Comparison of ENCODE assay signal across 13 cellular contexts in the genomic region with DNA sequence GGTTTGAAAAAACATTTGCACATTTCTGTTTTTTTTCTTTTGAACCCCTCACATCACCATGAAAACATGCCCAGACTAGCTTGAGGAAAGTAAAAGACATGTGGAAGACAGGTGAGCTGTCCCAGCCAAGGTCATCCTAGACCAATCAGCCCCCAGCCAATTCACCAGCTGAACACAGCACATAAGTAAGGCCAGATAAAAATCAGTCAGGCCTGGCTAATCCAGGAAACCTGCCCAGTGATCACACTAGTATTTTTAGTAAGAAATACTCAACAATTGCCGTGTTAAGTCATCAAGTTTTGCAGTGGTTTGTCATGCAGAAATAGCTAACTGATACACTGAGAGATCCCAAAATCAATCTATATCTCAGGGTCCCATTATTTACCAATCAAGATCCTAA. TPM values are rescaled to one million over a fixed set of nuclear protein-coding genes. Genes with fewer than 3 reads are reported as not detected.
A peak's percentile ranks its signal among the peaks of the same experiment; 100 is the strongest.
DNase-seq lines count a peak whose midpoint lies in the region; ATAC-seq and TF ChIP-seq lines count a peak whose summit lies in the region.
"Had no signal": no experiment of that assay in that cellular context is flagged by ENCODE, and none has a peak within 500 bp of the region (broad histone marks: within the 10 kb centered on the region; RNA-seq: fewer than 3 reads in every experiment).

No MANE protein-coding gene starts in this region.

- H4K8ac ChIP-seq in trophoblast cell (ENCODE audit: low read depth, low read length), result no peak overlapping the region

- no peaks in the 10 kb centered on the region for H3K27me3 ChIP-seq in WERI-Rb-1 (ENCODE audit: insufficient read depth, low read depth, severe bottlenecking)
- H3K27me3 ChIP-seq in trophoblast cell (ENCODE audit: insufficient read depth, low read length), result no peaks in the 10 kb centered on the region
- H3K27me3 ChIP-seq: BLaER1 treated with 17β-estradiol and CSF1 and Interleukin-3, amounts not matched to agents 10 nM and 100 nM had no signal

- H3K27ac ChIP-seq in WERI-Rb-1 (no peak overlapping the region), trophoblast cell (ENCODE audit: low read depth, low read length) (no peak overlapping the region)
- H3K27ac ChIP-seq: BLaER1 treated with 17β-estradiol and CSF1 and Interleukin-3, amounts not matched to agents 10 nM and 100 nM; HL-60 had no signal

- H4K91ac ChIP-seq in trophoblast cell (ENCODE audit: low read depth, low read length), result no peak overlapping the region

- no peak overlapping the region for H3K4ac ChIP-seq in trophoblast cell (ENCODE audit: low read depth, low read length)

- H3K23ac ChIP-seq in trophoblast cell (ENCODE audit: low read length), result no peak overlapping the region

- H3K4me3 ChIP-seq in WERI-Rb-1 (ENCODE audit: low read depth, low read length), result no peak overlapping the region
- H3K4me3 ChIP-seq in trophoblast cell (ENCODE audit: low read depth, low read length), result no peak overlapping the region
- H3K4me3 ChIP-seq: BLaER1 treated with 17β-estradiol and CSF1 and Interleukin-3, amounts not matched to agents 10 nM and 100 nM had no signal

- no peaks in the 10 kb centered on the region for H3K79me1 ChIP-seq in trophoblast cell (ENCODE audit: low read length)

- no peak overlapping the region for H2AFZ ChIP-seq in trophoblast cell (ENCODE audit: insufficient read depth, low read length, poor library complexity)

- no peak overlapping the region for H3K9ac ChIP-seq in trophoblast cell (ENCODE audit: low read length)
- H3K9ac ChIP-seq: BLaER1 treated with 17β-estradiol and CSF1 and Interleukin-3, amounts not matched to agents 10 nM and 100 nM had no signal

- H2BK12ac ChIP-seq in trophoblast cell (ENCODE audit: low read length), result no peak overlapping the region

- no peak overlapping the region for H3K4me2 ChIP-seq in trophoblast cell (ENCODE audit: low read length)

- no CpG with 5 or more reads among the region's 1 CpG for WGBS in trophoblast cell (ENCODE audit: extremely low coverage, insufficient coverage, insufficient read length)

- no peak overlapping the region for H3K14ac ChIP-seq in trophoblast cell (ENCODE audit: low read length)

- ATAC-seq in GM18498 (IDR thresholded peaks at IDR 0.05; ENCODE audit: unreplicated experiment) (peak; percentile 57), HG03378 (IDR thresholded peaks at IDR 0.05; ENCODE audit: unreplicated experiment) (peak; percentile 45), GM21825 (IDR thresholded peaks at IDR 0.05; ENCODE audit: unreplicated experiment) (no peak)
- ATAC-seq: HCT116 had no signal

- H3K9me3 ChIP-seq in WERI-Rb-1 (ENCODE audit: severe bottlenecking) (no peaks in the 10 kb centered on the region), trophoblast cell (ENCODE audit: insufficient read depth, low read depth, low read length) (no peaks in the 10 kb centered on the region)
- H3K9me3 ChIP-seq: BLaER1 treated with 17β-estradiol and CSF1 and Interleukin-3, amounts not matched to agents 10 nM and 100 nM had no signal

- H3K18ac ChIP-seq in trophoblast cell (ENCODE audit: low read length), result no peak overlapping the region

- TF ChIP-seq CTCF in WERI-Rb-1 (IDR thresholded peaks at IDR 0.05; ENCODE audit: low read depth, low read length), result no peak

- peak; percentile 16 for DNase-seq in WERI-Rb-1
- DNase-seq in glomerular visceral epithelial cell (ENCODE audit: extremely low spot score), result peak; percentile 18
- no peak for DNase-seq in DMS53 (lab: John Stamatoyannopoulos, UW)
- no peak for DNase-seq in NCI-H748 (lab: John Stamatoyannopoulos, UW; ENCODE audit: unreplicated experiment)
- DNase-seq in trophoblast cell, result no peak
- DNase-seq: 8988T; CD4-positive, CD25-positive, alpha-beta regulatory T cell had no signal

- H3K4me1 ChIP-seq in trophoblast cell (ENCODE audit: control insufficient read depth in 1 of 2, insufficient read depth in 2 of 2, low read length in 2 of 2), result no peaks in the 10 kb centered on the region

- no peaks in the 10 kb centered on the region for H3K79me2 ChIP-seq in trophoblast cell (ENCODE audit: control insufficient read depth, insufficient read depth, low read length, poor library complexity)

- no peak overlapping the region for H2BK5ac ChIP-seq in trophoblast cell (ENCODE audit: low read depth, low read length, poor library complexity)

- H4K12ac ChIP-seq in trophoblast cell (ENCODE audit: low read depth, low read length), result no peak overlapping the region

- H2BK120ac ChIP-seq in trophoblast cell (ENCODE audit: insufficient read depth, low read length, poor library complexity), result no peak overlapping the region

- no peaks in the 10 kb centered on the region for H3K36me3 ChIP-seq in WERI-Rb-1
- H3K36me3 ChIP-seq in trophoblast cell (ENCODE audit: control insufficient read depth in 1 of 2, insufficient read depth in 2 of 2, low read length in 2 of 2), result no peaks in the 10 kb centered on the region
- H3K36me3 ChIP-seq: BLaER1 treated with 17β-estradiol and CSF1 and Interleukin-3, amounts not matched to agents 10 nM and 100 nM had no signal

- no peak overlapping the region for H2AK5ac ChIP-seq in trophoblast cell (ENCODE audit: low read length)

RNA-seq across cellular contexts. Expression of a gene that starts 4.4 kb away (rescaled TPM):
- polyA plus RNA-seq in trophoblast cell (2013), result not detected in 2 replicates
- polyA plus RNA-seq: CD4-positive, CD25-positive, alpha-beta regulatory T cell had no signal

RNA-seq across cellular contexts. Expression of a gene that starts 21.4 kb away (rescaled TPM):
- polyA plus RNA-seq in trophoblast cell (2013), result not detected in 2 replicates
- polyA plus RNA-seq: CD4-positive, CD25-positive, alpha-beta regulatory T cell had no signal

RNA-seq across cellular contexts. Expression of a gene that starts 26.7 kb away (rescaled TPM):
- not detected in 2 replicates for polyA plus RNA-seq in trophoblast cell (2013)
- polyA plus RNA-seq: CD4-positive, CD25-positive, alpha-beta regulatory T cell had no signal

RNA-seq across cellular contexts. Expression of a gene that starts 41.6 kb away (rescaled TPM):
- polyA plus RNA-seq in trophoblast cell (2013), result not detected in 2 replicates
- polyA plus RNA-seq: CD4-positive, CD25-positive, alpha-beta regulatory T cell had no signal

Comparison
In these comparisons a context has a peak if more than half of its experiments do, and no peak if none do; other contexts are left out.
1. DNase-seq: peak in WERI-Rb-1 (single experiment) and glomerular visceral epithelial cell (single experiment); none in DMS53 (single experiment), NCI-H748 (single experiment) and trophoblast cell (0 of 2).